In genomic region chr2:217923007-217923686, GRCh38 we compare ENCODE assay signal across 16 cellular contexts.
A peak's percentile ranks its signal among the peaks of the same experiment; 100 is the strongest.
DNase-seq lines count a peak whose midpoint lies in the region; ATAC-seq and TF ChIP-seq lines count a peak whose summit lies in the region.
"Had no signal": no experiment of that assay in that cellular context is flagged by ENCODE, and none has a peak within 500 bp of the region (broad histone marks: within the 10 kb centered on the region; RNA-seq: fewer than 3 reads in every experiment).

No MANE protein-coding gene starts in this region.

- H3K18ac ChIP-seq in trophoblast cell (ENCODE audit: low read length), result no peak overlapping the region

- H3K9me3 ChIP-seq in SK-N-SH (no peaks in the 10 kb centered on the region), hepatocyte (ENCODE audit: low read depth) (no peaks in the 10 kb centered on the region), trophoblast cell (ENCODE audit: insufficient read depth, low read depth, low read length) (peaks cover 2% of the 10 kb centered on the region)

- no peaks in the 10 kb centered on the region for H3K9me3 Mint-ChIP-seq in type B pancreatic cell
- H3K9me3 Mint-ChIP-seq in naive thymus-derived CD8-positive, alpha-beta T cell, result no peaks in the 10 kb centered on the region
- H3K9me3 Mint-ChIP-seq: neural progenitor cell had no signal

- H2AK5ac ChIP-seq in trophoblast cell (ENCODE audit: low read length), result no peak overlapping the region

- H3K9me2 ChIP-seq in SK-N-SH, result no peaks in the 10 kb centered on the region
- H3K9me2 ChIP-seq in hepatocyte (replicated peaks; ENCODE audit: insufficient read depth), result no peaks in the 10 kb centered on the region

- no peak for TF ChIP-seq EP300 in SK-N-SH (IDR thresholded peaks at IDR 0.05; ENCODE audit: borderline replicate concordance in 1 of 2, low read depth in 1 of 2, low read length in 1 of 2)

- H3K4me3 Mint-ChIP-seq in type B pancreatic cell, result no peak overlapping the region
- H3K4me3 Mint-ChIP-seq in naive thymus-derived CD8-positive, alpha-beta T cell, result no peak overlapping the region
- H3K4me3 Mint-ChIP-seq: neural progenitor cell had no signal

- H3K36me3 ChIP-seq in SK-N-SH (replicated peaks in 1 of 2; ENCODE audit: control insufficient read depth in 1 of 2, insufficient read depth in 2 of 2, low read length in 1 of 2) (peaks cover 0 to 23% of the 10 kb centered on the region in 2 experiments), hepatocyte (replicated peaks; ENCODE audit: insufficient read depth, low read depth) (no peaks in the 10 kb centered on the region), trophoblast cell (ENCODE audit: control insufficient read depth in 1 of 2, insufficient read depth in 2 of 2, low read length in 2 of 2) (no peaks in the 10 kb centered on the region)
- H3K36me3 ChIP-seq: cardiac muscle cell, neural progenitor cell had no signal

- peak overlapping the region; percentile 74 for H3K4me2 ChIP-seq in SK-N-SH
- H3K4me2 ChIP-seq in hepatocyte, result peak overlapping the region; percentile 12
- H3K4me2 ChIP-seq in trophoblast cell (ENCODE audit: low read length), result no peak overlapping the region
- H3K4me2 ChIP-seq: neural progenitor cell had no signal

- H3K4me1 Mint-ChIP-seq in type B pancreatic cell (ENCODE audit: unreplicated experiment), result peaks cover 67% of the 10 kb centered on the region
- H3K4me1 Mint-ChIP-seq in naive thymus-derived CD8-positive, alpha-beta T cell, result no peaks in the 10 kb centered on the region

- H3K4me1 ChIP-seq in SK-N-SH (ENCODE audit: control insufficient read depth in 1 of 2, insufficient read depth in 2 of 2, low read depth in 1 of 2, low read length in 1 of 2), result peaks cover 50 to 70% of the 10 kb centered on the region in 2 experiments
- peaks cover 69% of the 10 kb centered on the region for H3K4me1 ChIP-seq in hepatocyte (ENCODE audit: insufficient read depth)
- H3K4me1 ChIP-seq in trophoblast cell (ENCODE audit: control insufficient read depth in 1 of 2, insufficient read depth in 2 of 2, low read length in 2 of 2), result peaks cover 22 to 42% of the 10 kb centered on the region in 2 experiments

- CTCF ChIA-PET in SK-N-SH (lab: Yijun Ruan, JAX), result interaction anchor here (0.8 to 4.9 kb wide), 8 partner anchors 9 to 136 kb away, joined by 3 to 35 read pairs (median 4); no protein-coding TSS in a partner anchor

- 93% methylated on average over 6 of the region's 8 CpGs for WGBS in SK-N-SH (ENCODE audit: low lambda C conversion rate)
- 92% methylated on average over 8 of the region's 8 CpGs for WGBS in hepatocyte (ENCODE audit: low lambda C conversion rate, missing lambda C conversion rate)
- WGBS in trophoblast cell (ENCODE audit: extremely low coverage, insufficient coverage, insufficient read length), result no CpG with 5 or more reads among the region's 8 CpGs

- H3F3A ChIP-seq in SK-N-SH (replicated peaks; ENCODE audit: insufficient read depth), result peaks cover 27% of the 10 kb centered on the region

- POLR2A ChIA-PET in SK-N-SH (lab: Yijun Ruan, JAX), result interaction anchor here (0.9 to 3.6 kb wide), 3 partner anchors 10 to 15 kb away, joined by 3 to 28 read pairs (median 6); no protein-coding TSS in a partner anchor
- POLR2A ChIA-PET in naive thymus-derived CD8-positive, alpha-beta T cell (lab: Charles Lee), result no interaction called here

- H3K36me3 Mint-ChIP-seq in type B pancreatic cell, result no peaks in the 10 kb centered on the region
- H3K36me3 Mint-ChIP-seq in naive thymus-derived CD8-positive, alpha-beta T cell, result no peaks in the 10 kb centered on the region
- H3K36me3 Mint-ChIP-seq: neural progenitor cell had no signal

- H3K4me3 ChIP-seq in SK-N-SH (ENCODE audit: low read depth in 2 of 2, low read length in 1 of 2) (no peak overlapping the region), hepatocyte (no peak overlapping the region), trophoblast cell (ENCODE audit: low read depth, low read length) (no peak overlapping the region)
- H3K4me3 ChIP-seq: cardiac muscle cell, neural progenitor cell had no signal

- H2AFZ ChIP-seq in SK-N-SH (ENCODE audit: low read depth) (no peak overlapping the region), hepatocyte (no peak overlapping the region), trophoblast cell (ENCODE audit: insufficient read depth, low read length, poor library complexity) (no peak overlapping the region)
- H2AFZ ChIP-seq: neural progenitor cell had no signal

- H3K27me3 Mint-ChIP-seq in type B pancreatic cell, result no peaks in the 10 kb centered on the region
- no peaks in the 10 kb centered on the region for H3K27me3 Mint-ChIP-seq in naive thymus-derived CD8-positive, alpha-beta T cell

- no peak overlapping the region for H2BK120ac ChIP-seq in trophoblast cell (ENCODE audit: insufficient read depth, low read length, poor library complexity)

- H2BK5ac ChIP-seq in trophoblast cell (ENCODE audit: low read depth, low read length, poor library complexity), result no peak overlapping the region

- H4K20me1 ChIP-seq in SK-N-SH (ENCODE audit: insufficient read depth), result peaks cover 14% of the 10 kb centered on the region; the same call in 1 of the 2 replicates
- H4K20me1 ChIP-seq in hepatocyte (ENCODE audit: insufficient read depth, poor library complexity, severe bottlenecking), result peaks cover 8% of the 10 kb centered on the region

- no peak overlapping the region for H4K8ac ChIP-seq in trophoblast cell (ENCODE audit: low read depth, low read length)

- TF ChIP-seq CTCF in SK-N-SH (IDR thresholded peaks at IDR 0.05) (no peak), hepatocyte (IDR thresholded peaks at IDR 0.05; ENCODE audit: poor library complexity) (no peak), type B pancreatic cell (conservative IDR thresholded peaks at IDR 0.05) (no peak)

- peaks cover 6% of the 10 kb centered on the region for H3K79me1 ChIP-seq in trophoblast cell (ENCODE audit: low read length)

- TF ChIP-seq RAD21 in SK-N-SH (IDR thresholded peaks at IDR 0.05; ENCODE audit: low read length), result no peak

- no peak for ATAC-seq in SK-N-SH treated with all-trans-retinoic acid at 6 μM for 48 hours
- no peak for ATAC-seq in naive thymus-derived CD8-positive, alpha-beta T cell

- H3K27ac ChIP-seq in SK-N-SH (ENCODE audit: low read depth in 2 of 2, low read length in 1 of 2), result peak overlapping the region; percentile 77 to 96
- no peak overlapping the region for H3K27ac ChIP-seq in hepatocyte
- H3K27ac ChIP-seq in trophoblast cell (ENCODE audit: low read depth, low read length), result no peak overlapping the region
- H3K27ac ChIP-seq: 22Rv1, neural progenitor cell had no signal

- no peak overlapping the region for H3K23ac ChIP-seq in trophoblast cell (ENCODE audit: low read length)

- H3K27ac Mint-ChIP-seq in type B pancreatic cell, result peak overlapping the region; percentile 53
- peak overlapping the region in 1 of 10 donors; percentile 24 for H3K27ac Mint-ChIP-seq in naive thymus-derived CD8-positive, alpha-beta T cell
- H3K27ac Mint-ChIP-seq: neural progenitor cell had no signal

- H3K27me3 ChIP-seq in SK-N-SH (ENCODE audit: insufficient read depth) (no peaks in the 10 kb centered on the region), hepatocyte (no peaks in the 10 kb centered on the region), trophoblast cell (ENCODE audit: insufficient read depth, low read length) (no peaks in the 10 kb centered on the region)
- H3K27me3 ChIP-seq: cardiac muscle cell had no signal

- no peak overlapping the region for H3K4ac ChIP-seq in trophoblast cell (ENCODE audit: low read depth, low read length)

- H4K91ac ChIP-seq in trophoblast cell (ENCODE audit: low read depth, low read length), result peak overlapping the region; percentile 21

- H3K79me2 ChIP-seq in SK-N-SH (ENCODE audit: insufficient read depth), result peaks cover 97% of the 10 kb centered on the region
- peaks cover 58% of the 10 kb centered on the region for H3K79me2 ChIP-seq in hepatocyte
- H3K79me2 ChIP-seq in trophoblast cell (ENCODE audit: control insufficient read depth, insufficient read depth, low read length, poor library complexity), result no peaks in the 10 kb centered on the region

- H3K9ac ChIP-seq in SK-N-SH (no peak overlapping the region), trophoblast cell (ENCODE audit: low read length) (no peak overlapping the region)
- H3K9ac ChIP-seq: neural progenitor cell had no signal

- H3K14ac ChIP-seq in trophoblast cell (ENCODE audit: low read length), result no peak overlapping the region

- no peak overlapping the region for H4K12ac ChIP-seq in trophoblast cell (ENCODE audit: low read depth, low read length)

- H2BK12ac ChIP-seq in trophoblast cell (ENCODE audit: low read length), result no peak overlapping the region

- DNase-seq in SK-N-SH (no peak), hepatocyte (ENCODE audit: low spot score) (no peak), trophoblast cell (no peak), type B pancreatic cell (ENCODE audit: extremely low spot score, unreplicated experiment) (no peak), SIG-M5 treated with dmso at 0.1 percent for 504 hours (lab: John Stamatoyannopoulos, UW; ENCODE audit: unreplicated experiment) (no peak), C1 segment of cervical spinal cord (lab: John Stamatoyannopoulos, UW) (no peak)
- DNase-seq in naive thymus-derived CD8-positive, alpha-beta T cell, result no peak
- DNase-seq: activated CD4-positive, CD25-positive, alpha-beta regulatory T cell; activated naive CD4-positive, alpha-beta T cell treated with Interleukin-2 at 50 U/mL for 16 hours; NCI-H187 treated with DMSO at 0.1 percent for 48 hours; NCI-H524 treated with DMSO at 0.1 percent for 48 hours; stimulated activated CD4-positive, alpha-beta T cell treated with anti-CD3 and anti-CD28 coated beads, Interleukin-12 subunit alpha, Interleukin-12 subunit beta, amount 100 ng/mL, for 4 hours had no signal

TF ChIP-seq in SK-N-SH, 30 proteins besides CTCF, POLR2A, EP300 and RAD21 (continues in another document):
- TF ChIP-seq POLR2AphosphoS5 (IDR thresholded peaks at IDR 0.05; ENCODE audit: low read depth, low read length) (no peak), SMC3 (IDR thresholded peaks at IDR 0.05; ENCODE audit: low read depth, low read length) (no peak), NFIC (IDR thresholded peaks at IDR 0.05; ENCODE audit: borderline replicate concordance) (no peak), SIN3A (IDR thresholded peaks at IDR 0.05; ENCODE audit: borderline replicate concordance, low read depth, low read length) (no peak), FOXM1 (IDR thresholded peaks at IDR 0.05; ENCODE audit: low read depth) (no peak), GABPA (IDR thresholded peaks at IDR 0.05; ENCODE audit: low read depth) (no peak), TEAD4 (IDR thresholded peaks at IDR 0.05; ENCODE audit: borderline replicate concordance, insufficient read depth) (no peak)

TF ChIP-seq in SK-N-SH treated with all-trans-retinoic acid at 6 μM for 48 hours, 23 proteins besides CTCF, POLR2A, EP300 and RAD21:
- no peak for TF ChIP-seq CSDC2 (CRISPR knock-in tag; IDR thresholded peaks at IDR 0.05)
- TF ChIP-seq ZNF565 (CRISPR knock-in tag; conservative IDR thresholded peaks at IDR 0.05; ENCODE audit: low read depth), result no peak
- no peak for TF ChIP-seq ISL1 (CRISPR knock-in tag; IDR thresholded peaks at IDR 0.05)
- TF ChIP-seq ZFP30 (CRISPR knock-in tag; IDR thresholded peaks at IDR 0.05), result no peak
- TF ChIP-seq ZC3H10 (CRISPR knock-in tag; IDR thresholded peaks at IDR 0.05), result no peak
- TF ChIP-seq SNAI2 (CRISPR knock-in tag; IDR thresholded peaks at IDR 0.05), result no peak
- TF ChIP-seq ZNF70 (CRISPR knock-in tag; IDR thresholded peaks at IDR 0.05), result no peak
- no peak for TF ChIP-seq RARB (CRISPR knock-in tag; IDR thresholded peaks at IDR 0.05)
TF ChIP-seq in SK-N-SH treated with all-trans-retinoic acid at 6 μM for 48 hours: peak in this region for 0.

Comparison
In these comparisons a context has a peak if more than half of its experiments do, and no peak if none do; other contexts are left out.
1. H3K27ac ChIP-seq: peak in SK-N-SH (2 of 2); none in hepatocyte (single experiment) and trophoblast cell (single experiment).